Comparison of ENCODE assay signal across 24 cellular contexts in the genomic region with DNA sequence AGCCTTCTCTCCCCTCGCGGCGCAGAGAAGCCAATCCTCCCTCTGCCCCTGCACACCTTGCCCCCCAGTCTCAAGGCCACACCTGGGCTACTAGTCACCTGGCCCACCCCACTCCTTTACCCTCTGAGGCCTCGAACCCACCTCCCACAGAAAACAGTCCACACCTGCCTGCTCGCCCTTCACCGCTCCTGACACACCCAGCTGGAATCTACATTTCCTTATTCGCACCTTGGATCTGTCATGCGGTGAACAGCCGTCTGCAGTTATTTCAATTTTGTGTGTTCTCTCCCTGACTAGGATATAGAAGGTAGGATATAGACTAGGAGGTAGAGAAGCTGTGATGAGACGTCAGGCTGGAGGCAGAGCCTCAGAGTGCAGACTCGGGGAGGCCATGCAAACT. TPM values are rescaled to one million over a fixed set of nuclear protein-coding genes. Genes with fewer than 3 reads are reported as not detected.
"Had no signal": no experiment of that assay in that cellular context is flagged by ENCODE, and none has a peak within 500 bp of the region (broad histone marks: within the 10 kb centered on the region; RNA-seq: fewer than 3 reads in every experiment).

No MANE protein-coding gene starts in this region.

- H3K27ac ChIP-seq: colonic mucosa, left ventricle myocardium inferior, neural progenitor cell, stomach, suprapubic skin, tibial artery, VCaP had no signal

- H3K4me1 ChIP-seq: colonic mucosa, left ventricle myocardium inferior, stomach, suprapubic skin, tibial artery had no signal

- H3K9ac ChIP-seq: neural progenitor cell had no signal

- H3K9me3 ChIP-seq: colonic mucosa, left ventricle myocardium inferior, stomach, suprapubic skin, tibial artery had no signal

- H3K27me3 ChIP-seq: colonic mucosa, neural progenitor cell, suprapubic skin had no signal

- H3K36me3 ChIP-seq: colonic mucosa, left ventricle myocardium inferior, neural progenitor cell, stomach, suprapubic skin, tibial artery had no signal

- H2AFZ ChIP-seq: neural progenitor cell had no signal

- H3K27ac Mint-ChIP-seq: activated naive CD8-positive, alpha-beta T cell; naive thymus-derived CD4-positive, alpha-beta T cell; neural progenitor cell had no signal

- H3K36me3 Mint-ChIP-seq: activated naive CD8-positive, alpha-beta T cell; naive thymus-derived CD4-positive, alpha-beta T cell; neural progenitor cell had no signal

- H3K4me2 ChIP-seq: neural progenitor cell had no signal

- H3K27me3 Mint-ChIP-seq: activated naive CD8-positive, alpha-beta T cell had no signal

- H3K9me3 Mint-ChIP-seq: activated T-cell treated with anti-CD3 and anti-CD28 coated beads, Interleukin-2, amount 50 U/mL, for 72 hours; naive thymus-derived CD4-positive, alpha-beta T cell; neural progenitor cell had no signal

- H3K4me3 Mint-ChIP-seq: activated naive CD8-positive, alpha-beta T cell; naive thymus-derived CD4-positive, alpha-beta T cell had no signal

- ATAC-seq: naive thymus-derived CD4-positive, alpha-beta T cell; right cardiac atrium had no signal

- DNase-seq: activated CD4-positive, alpha-beta T cell treated with anti-CD3 and anti-CD28 coated beads for 4 hours; activated CD4-positive, alpha-beta T cell treated with anti-CD3 and anti-CD28 coated beads, Interleukin-2, amount 50 U/mL, for 4 hours; activated effector memory CD4-positive, alpha-beta T cell treated with Interleukin-2 at 50 U/mL for 16 hours; activated naive CD4-positive, alpha-beta T cell treated with Interleukin-2 at 50 U/mL for 16 hours; anterior cingulate cortex; cerebellar nuclear complex; colonic mucosa; effector CD8-positive, alpha-beta T cell; head of caudate nucleus; hippocampal formation; kidney glomerular epithelial cell; left ventricle myocardium inferior; stomach; tibial artery had no signal

- FAIRE-seq: TTC549 had no signal

- H3K4me3 ChIP-seq: colonic mucosa, left ventricle myocardium inferior, lung, neural progenitor cell, stomach, suprapubic skin, tibial artery had no signal

RNA-seq across cellular contexts. Expression of gene SMKR1, which starts 29.4 kb away (rescaled TPM):
- total RNA-seq: fibroblast of villous mesenchyme, left ventricle myocardium inferior, right cardiac atrium, stomach, suprapubic skin had no signal
